ENCODE assay signal across 10 cellular contexts in genomic region chr12:87323369-87323768, GRCh38.
DNase-seq lines count a peak whose midpoint lies in the region; ATAC-seq and TF ChIP-seq lines count a peak whose summit lies in the region.
"Had no signal": no experiment of that assay in that cellular context is flagged by ENCODE, and none has a peak within 500 bp of the region (broad histone marks: within the 10 kb centered on the region; RNA-seq: fewer than 3 reads in every experiment).

No MANE protein-coding gene starts in this region.

- H3K4me1 ChIP-seq in adipocyte (ENCODE audit: control insufficient read depth, insufficient read depth, low read length) (peaks cover 15% of the 10 kb centered on the region), fibroblast of lung (ENCODE audit: control insufficient read depth, extremely low read depth, insufficient read depth, low read length) (no peaks in the 10 kb centered on the region)

- H3K4me3 ChIP-seq in adipocyte (ENCODE audit: low read length) (no peak overlapping the region), fibroblast of lung (replicated peaks in 1 of 4; ENCODE audit: control extremely low read depth in 1 of 4, insufficient read depth in 1 of 4, low read depth in 3 of 4, low read length in 4 of 4) (no peak overlapping the region)
- H3K4me3 ChIP-seq: PC-9 had no signal

- no peak overlapping the region for H3K27ac ChIP-seq in fibroblast of lung (ENCODE audit: insufficient read depth, low read length)
- H3K27ac ChIP-seq: PC-9 had no signal

- ATAC-seq in HG02884 (IDR thresholded peaks at IDR 0.05; ENCODE audit: unreplicated experiment), result no peak

- no peak overlapping the region for H2AFZ ChIP-seq in fibroblast of lung (ENCODE audit: low read length)
- H2AFZ ChIP-seq: PC-9 had no signal

- H3K79me2 ChIP-seq in fibroblast of lung (ENCODE audit: control insufficient read depth, insufficient read depth, low read length), result no peaks in the 10 kb centered on the region

- CTCF ChIA-PET in HEK293T (lab: Yijun Ruan, JAX), result no interaction called here

- H4K20me1 ChIP-seq in fibroblast of lung (ENCODE audit: control insufficient read depth, extremely low read depth, insufficient read depth, low read length), result no peaks in the 10 kb centered on the region

- H3K9me3 ChIP-seq in adipocyte (ENCODE audit: control insufficient read depth, low read length) (no peaks in the 10 kb centered on the region), fibroblast of lung (ENCODE audit: control insufficient read depth, insufficient read depth, low read depth, low read length) (no peaks in the 10 kb centered on the region)

- H3K36me3 ChIP-seq in adipocyte (ENCODE audit: control insufficient read depth, insufficient read depth, low read length, severe bottlenecking) (no peaks in the 10 kb centered on the region), fibroblast of lung (ENCODE audit: control insufficient read depth, insufficient read depth, low read length) (no peaks in the 10 kb centered on the region)

- no peak overlapping the region for H3K4me2 ChIP-seq in fibroblast of lung (ENCODE audit: extremely low read depth, insufficient read depth, low read length)
- H3K4me2 ChIP-seq: PC-9 had no signal

- H3K9ac ChIP-seq in adipocyte (ENCODE audit: low read length), result no peak overlapping the region
- no peak overlapping the region for H3K9ac ChIP-seq in fibroblast of lung (ENCODE audit: insufficient read depth, low read length)

- no peak for TF ChIP-seq CTCF in fibroblast of lung (conservative IDR thresholded peaks at IDR 0.05 in 1 of 2, IDR thresholded peaks at IDR 0.05 in 1 of 2; ENCODE audit: low read depth in 1 of 2, low read length in 2 of 2)

- DNase-seq in HS-5 (ENCODE audit: low read depth) (peak; percentile 46), adipocyte (ENCODE audit: low read depth) (peak; percentile 64), fibroblast of lung (ENCODE audit: low read depth in 2 of 2) (peak; percentile 66 to 97), stromal cell of bone marrow (ENCODE audit: low read depth) (peak; percentile 59), HEK293T (ENCODE audit: extremely low spot score) (no peak), NCI-H510A treated with DMSO at 0.1 percent for 48 hours (lab: John Stamatoyannopoulos, UW) (no peak)
- DNase-seq: CD8-positive, alpha-beta memory T cell; NCI-H2081; PC-9 had no signal

- POLR2A ChIA-PET in HEK293T (lab: Yijun Ruan, JAX), result no interaction called here

- H3K27me3 ChIP-seq in adipocyte (replicated peaks; ENCODE audit: control insufficient read depth, insufficient read depth, low read length) (no peaks in the 10 kb centered on the region), fibroblast of lung (ENCODE audit: control insufficient read depth, insufficient read depth, low read length) (no peaks in the 10 kb centered on the region)

TF ChIP-seq in HEK293T, 16 proteins besides CTCF, POLR2A, EP300 and RAD21:
- no peak for TF ChIP-seq FOXA1 (IDR thresholded peaks at IDR 0.05)
- TF ChIP-seq TARDBP (IDR thresholded peaks at IDR 0.05), result no peak
- no peak for TF ChIP-seq HDGF (IDR thresholded peaks at IDR 0.05; ENCODE audit: borderline replicate concordance)
- no peak for TF ChIP-seq ARNT (IDR thresholded peaks at IDR 0.05)
- no peak for TF ChIP-seq L3MBTL2 (conservative IDR thresholded peaks at IDR 0.05)
- no peak for TF ChIP-seq SP1 (IDR thresholded peaks at IDR 0.05)
- no peak for TF ChIP-seq SUZ12 (IDR thresholded peaks at IDR 0.05)
- no peak for TF ChIP-seq ZNF384 (IDR thresholded peaks at IDR 0.05)
- TF ChIP-seq FOXM1 (IDR thresholded peaks at IDR 0.05; ENCODE audit: borderline replicate concordance), result no peak
- no peak for TF ChIP-seq ELF4 (IDR thresholded peaks at IDR 0.05)
- TF ChIP-seq BHLHE40 (IDR thresholded peaks at IDR 0.05; ENCODE audit: borderline replicate concordance), result no peak
- no peak for TF ChIP-seq PKNOX1 (IDR thresholded peaks at IDR 0.05)
- TF ChIP-seq CTBP1 (IDR thresholded peaks at IDR 0.05; ENCODE audit: borderline replicate concordance), result no peak
- no peak for TF ChIP-seq NFRKB (IDR thresholded peaks at IDR 0.05)
- no peak for TF ChIP-seq FOXK2 (IDR thresholded peaks at IDR 0.05)
- no peak for TF ChIP-seq LEF1 (IDR thresholded peaks at IDR 0.05; ENCODE audit: borderline replicate concordance)

Comparison
In these comparisons a context has a peak if more than half of its experiments do, and no peak if none do; other contexts are left out.
1. DNase-seq: peak in HS-5 (single experiment), adipocyte (single experiment), fibroblast of lung (2 of 2) and stromal cell of bone marrow (single experiment); none in HEK293T (single experiment) and NCI-H510A treated with DMSO at 0.1 percent for 48 hours (single experiment).